Comparison of ENCODE assay signal across 35 cellular contexts in genomic region chr4:15240764-15241163, GRCh38.
DNase-seq lines count a peak whose midpoint lies in the region; ATAC-seq, FAIRE-seq and TF ChIP-seq lines count a peak whose summit lies in the region.
"Had no signal": no experiment of that assay in that cellular context is flagged by ENCODE, and none has a peak within 500 bp of the region (broad histone marks: within the 10 kb centered on the region; RNA-seq: fewer than 3 reads in every experiment).

No MANE protein-coding gene starts in this region.

- dilution Hi-C loops in mammary epithelial cell (cut with HindIII; ENCODE audit: low sequenced_read_pairs) = loop anchor here (25.0 kb wide), 1 partner anchor 222 kb away; the partner anchor contains the start of gene CC2D2A

- no peak overlapping the region for H2AFZ ChIP-seq in mammary epithelial cell (ENCODE audit: low read depth, low read length)
- no peak overlapping the region for H2AFZ ChIP-seq in astrocyte (ENCODE audit: low read depth, low read length)

- H3K9ac ChIP-seq in mammary epithelial cell (ENCODE audit: insufficient read depth, low read length) = no peak overlapping the region
- no peak overlapping the region for H3K9ac ChIP-seq in astrocyte (ENCODE audit: low read length)

- H3K9me3 Mint-ChIP-seq in MCF 10A (ENCODE audit: unreplicated experiment) (no peaks in the 10 kb centered on the region), astrocyte (ENCODE audit: unreplicated experiment) (no peaks in the 10 kb centered on the region)
- no peaks in the 10 kb centered on the region for H3K9me3 Mint-ChIP-seq in T-helper 2 cell treated with Interferon-gamma antibody and Interleukin-4, amounts not matched to agents 5 μg/mL and 100 μg/mL, for 36 hours
- H3K9me3 Mint-ChIP-seq: activated CD8-positive, alpha-beta T cell treated with anti-CD3 and anti-CD28 coated beads for 36 hours; activated naive CD4-positive, alpha-beta T cell treated with anti-CD3 and anti-CD28 coated beads for 36 hours; HFFc6 had no signal

- CTCF ChIA-PET in mammary epithelial cell (lab: Charles Lee; ENCODE audit: low non-redundant PET) = no interaction called here
- CTCF ChIA-PET in MCF 10A (lab: Yijun Ruan, JAX) = no interaction called here

- intact Hi-C loops in mammary epithelial cell (cut with micrococcal nuclease) (no loop called here), MCF 10A (cut with micrococcal nuclease) (no loop called here)

- H3K27ac ChIP-seq in mammary epithelial cell (ENCODE audit: insufficient read depth, low read depth, low read length) (no peak overlapping the region), astrocyte (ENCODE audit: low read depth, low read length) (no peak overlapping the region), foreskin keratinocyte (no peak overlapping the region)
- H3K27ac ChIP-seq: VCaP had no signal

- 54% methylated on average over 3 of the region's 3 CpGs for WGBS in mammary epithelial cell (ENCODE audit: low coverage, missing lambda C conversion rate)

- H3K4me1 Mint-ChIP-seq in MCF 10A (ENCODE audit: insufficient read depth, unreplicated experiment) = peaks cover 16% of the 10 kb centered on the region
- peaks cover 48% of the 10 kb centered on the region for H3K4me1 Mint-ChIP-seq in astrocyte (ENCODE audit: low read depth, unreplicated experiment)
- H3K4me1 Mint-ChIP-seq in T-helper 2 cell treated with Interferon-gamma antibody and Interleukin-4, amounts not matched to agents 5 μg/mL and 100 μg/mL, for 36 hours (ENCODE audit: low read depth) = no peaks in the 10 kb centered on the region
- H3K4me1 Mint-ChIP-seq: activated CD4-positive, alpha-beta T cell treated with anti-CD3 and anti-CD28 coated beads for 36 hours; neural crest cell had no signal

- H3K27me3 Mint-ChIP-seq in MCF 10A (ENCODE audit: insufficient read depth, unreplicated experiment) (no peaks in the 10 kb centered on the region), astrocyte (ENCODE audit: low read depth, unreplicated experiment) (no peaks in the 10 kb centered on the region)
- H3K27me3 Mint-ChIP-seq in T-helper 2 cell treated with Interferon-gamma antibody and Interleukin-4, amounts not matched to agents 5 μg/mL and 100 μg/mL, for 36 hours (ENCODE audit: low read depth) = no peaks in the 10 kb centered on the region
- H3K27me3 Mint-ChIP-seq: activated CD4-positive, alpha-beta T cell treated with anti-CD3 and anti-CD28 coated beads for 36 hours; activated CD8-positive, alpha-beta T cell treated with anti-CD3 and anti-CD28 coated beads for 36 hours had no signal

- no peak overlapping the region for H3K27ac Mint-ChIP-seq in MCF 10A (ENCODE audit: low read depth, unreplicated experiment)
- H3K27ac Mint-ChIP-seq in astrocyte (ENCODE audit: unreplicated experiment) = no peak overlapping the region
- no peak overlapping the region for H3K27ac Mint-ChIP-seq in T-helper 2 cell treated with Interferon-gamma antibody and Interleukin-4, amounts not matched to agents 5 μg/mL and 100 μg/mL, for 36 hours
- H3K27ac Mint-ChIP-seq: activated CD4-positive, alpha-beta T cell treated with anti-CD3 and anti-CD28 coated beads for 36 hours; activated CD8-positive, alpha-beta T cell treated with anti-CD3 and anti-CD28 coated beads for 36 hours; activated naive CD4-positive, alpha-beta T cell treated with anti-CD3 and anti-CD28 coated beads for 36 hours; HFFc6 had no signal

- in situ Hi-C loops in mammary epithelial cell (cut with MboI; ENCODE audit: low sequenced_read_pairs in 2 of 2) = loop anchor here (25.0 kb wide), 2 partner anchors 147 to 397 kb away; no protein-coding TSS in a partner anchor

- BruUV-seq in mammary epithelial cell (replicated peaks; lab: Mats Ljungman, UMichigan) (no TSS peak), MCF 10A (replicated peaks; lab: Mats Ljungman, UMichigan) (no TSS peak)

- H3K27me3 ChIP-seq in mammary epithelial cell (ENCODE audit: insufficient read depth, low read length) (no peaks in the 10 kb centered on the region), astrocyte (ENCODE audit: insufficient read depth, low read length) (peaks cover 4% of the 10 kb centered on the region), foreskin keratinocyte (peaks cover 15% of the 10 kb centered on the region)
- H3K27me3 ChIP-seq: MG63 had no signal

- no peak overlapping the region for H3K4me3 Mint-ChIP-seq in MCF 10A (ENCODE audit: unreplicated experiment)
- no peak overlapping the region for H3K4me3 Mint-ChIP-seq in astrocyte (ENCODE audit: unreplicated experiment)
- no peak overlapping the region for H3K4me3 Mint-ChIP-seq in T-helper 2 cell treated with Interferon-gamma antibody and Interleukin-4, amounts not matched to agents 5 μg/mL and 100 μg/mL, for 36 hours
- H3K4me3 Mint-ChIP-seq: activated CD4-positive, alpha-beta T cell treated with anti-CD3 and anti-CD28 coated beads for 36 hours; activated CD8-positive, alpha-beta T cell treated with anti-CD3 and anti-CD28 coated beads for 36 hours; activated naive CD4-positive, alpha-beta T cell treated with anti-CD3 and anti-CD28 coated beads for 36 hours; CD14-positive monocyte; HFFc6; neural crest cell had no signal

- ATAC-seq in foreskin keratinocyte = peak; percentile 25
- no peak for ATAC-seq in HG03280 (IDR thresholded peaks at IDR 0.05; ENCODE audit: unreplicated experiment)
- ATAC-seq: activated CD4-positive, alpha-beta T cell treated with anti-CD3 and anti-CD28 coated beads for 36 hours; activated CD8-positive, alpha-beta T cell treated with anti-CD3 and anti-CD28 coated beads for 36 hours; K562; left colon had no signal

- H3K79me2 ChIP-seq in mammary epithelial cell (ENCODE audit: insufficient read depth, low read length) (no peaks in the 10 kb centered on the region), astrocyte (ENCODE audit: insufficient read depth, low read length) (no peaks in the 10 kb centered on the region)

- H3K4me3 ChIP-seq in mammary epithelial cell (replicated peaks in 1 of 3; ENCODE audit: insufficient read depth in 1 of 3, low read depth in 2 of 3, low read length in 3 of 3) (no peak overlapping the region), astrocyte (ENCODE audit: insufficient read depth, low read depth, low read length) (no peak overlapping the region)
- H3K4me3 ChIP-seq: coronary artery, K562, MG63, smooth muscle cell had no signal

- no peak overlapping the region for H3K4me2 ChIP-seq in mammary epithelial cell (ENCODE audit: insufficient read depth, low read depth, low read length)
- H3K4me2 ChIP-seq in astrocyte (ENCODE audit: low read length) = no peak overlapping the region
- H3K4me2 ChIP-seq: smooth muscle cell had no signal

- DNase-seq in mammary epithelial cell (peak; percentile 60), MCF 10A (ENCODE audit: unreplicated experiment) (no peak), astrocyte (ENCODE audit: low read depth) (peak; percentile 27), foreskin keratinocyte (peak; percentile 25 to 56), SK-N-DZ (ENCODE audit: low spot score) (no peak), D341Med (ENCODE audit: low spot score) (no peak)
- no peak for DNase-seq in T-helper 2 cell treated with Interferon-gamma antibody and Interleukin-4, amounts not matched to agents 5 μg/mL and 100 μg/mL, for 36 hours (ENCODE audit: low spot score)
- DNase-seq: activated CD4-positive, alpha-beta T cell treated with anti-CD3 and anti-CD28 coated beads for 36 hours; activated CD8-positive, alpha-beta memory T cell treated with anti-CD3 and anti-CD28 coated beads, Interleukin-2, amount 50 U/mL, for 48 hours; activated CD8-positive, alpha-beta T cell treated with anti-CD3 and anti-CD28 coated beads for 36 hours; activated naive CD4-positive, alpha-beta T cell treated with anti-CD3 and anti-CD28 coated beads for 36 hours; amniotic stem cell; DMS79; effector memory CD4-positive, alpha-beta T cell; HFFc6; left colon; MG63; NCI-H1417 treated with DMSO at 0.1 percent for 48 hours; NCI-H2081 treated with DMSO at 0.1 percent for 48 hours; NCI-H345; NCI-H69; SHP77; stimulated activated naive CD4-positive, alpha-beta T cell treated with Interleukin-2 at 50 U/mL for 16 hours; SW 1271; T-helper 9 cell had no signal

- TF ChIP-seq CTCF in mammary epithelial cell (conservative IDR thresholded peaks at IDR 0.05 in 1 of 2, IDR thresholded peaks at IDR 0.05 in 1 of 2; ENCODE audit: extremely low read depth in 1 of 2, insufficient read depth in 1 of 2, low read depth in 1 of 2, low read length in 2 of 2) = no peak
- TF ChIP-seq CTCF in MCF 10A (IDR thresholded peaks at IDR 0.05; ENCODE audit: unreplicated experiment) = no peak
- no peak for TF ChIP-seq CTCF in astrocyte (IDR thresholded peaks at IDR 0.05; ENCODE audit: insufficient read depth, low read depth, low read length)
- TF ChIP-seq CTCF in foreskin keratinocyte (conservative IDR thresholded peaks at IDR 0.05) = no peak

- no peak for FAIRE-seq in astrocyte (lab: Jason Lieb, UNC)
- FAIRE-seq: frontal cortex, H1, K562, urothelium cell line had no signal

- no peaks in the 10 kb centered on the region for H3K9me3 ChIP-seq in mammary epithelial cell (replicated peaks; ENCODE audit: insufficient read depth, low read length)
- no peaks in the 10 kb centered on the region for H3K9me3 ChIP-seq in astrocyte (ENCODE audit: insufficient read depth, low read depth, low read length)
- H3K9me3 ChIP-seq: MG63 had no signal

- H4K20me1 ChIP-seq in mammary epithelial cell (ENCODE audit: insufficient read depth, low read length) (no peaks in the 10 kb centered on the region), astrocyte (ENCODE audit: insufficient read depth, low read length) (no peaks in the 10 kb centered on the region)

- H3K4me1 ChIP-seq in mammary epithelial cell (ENCODE audit: insufficient read depth, low read length) (no peaks in the 10 kb centered on the region), astrocyte (ENCODE audit: insufficient read depth, low read length) (peaks cover 17% of the 10 kb centered on the region), foreskin keratinocyte (no peaks in the 10 kb centered on the region)

- no peaks in the 10 kb centered on the region for H3K36me3 ChIP-seq in mammary epithelial cell (ENCODE audit: insufficient read depth, low read length)
- H3K36me3 ChIP-seq in astrocyte (ENCODE audit: insufficient read depth, low read length) = no peaks in the 10 kb centered on the region
- H3K36me3 ChIP-seq: MG63 had no signal

- POLR2A ChIA-PET in MCF 10A (lab: Yijun Ruan, JAX) = interaction anchor here (0.7 kb wide), 1 partner anchor 216 kb away, joined by 3 read pairs; no protein-coding TSS in a partner anchor

- H3K36me3 Mint-ChIP-seq in MCF 10A (ENCODE audit: insufficient read depth, unreplicated experiment) (no peaks in the 10 kb centered on the region), astrocyte (ENCODE audit: low read depth, unreplicated experiment) (no peaks in the 10 kb centered on the region)
- H3K36me3 Mint-ChIP-seq in T-helper 2 cell treated with Interferon-gamma antibody and Interleukin-4, amounts not matched to agents 5 μg/mL and 100 μg/mL, for 36 hours (ENCODE audit: low read depth) = no peaks in the 10 kb centered on the region
- H3K36me3 Mint-ChIP-seq: CD14-positive monocyte had no signal

Comparison
In these comparisons a context has a peak if more than half of its experiments do, and no peak if none do; other contexts are left out.
1. DNase-seq: peak in mammary epithelial cell (single experiment), astrocyte (single experiment) and foreskin keratinocyte (2 of 2); none in MCF 10A (single experiment), SK-N-DZ (single experiment), T-helper 2 cell treated with Interferon-gamma antibody and Interleukin-4, amounts not matched to agents 5 μg/mL and 100 μg/mL, for 36 hours (single experiment) and D341Med (single experiment).